8 cellular contexts compared by ENCODE assay signal in the genomic region with DNA sequence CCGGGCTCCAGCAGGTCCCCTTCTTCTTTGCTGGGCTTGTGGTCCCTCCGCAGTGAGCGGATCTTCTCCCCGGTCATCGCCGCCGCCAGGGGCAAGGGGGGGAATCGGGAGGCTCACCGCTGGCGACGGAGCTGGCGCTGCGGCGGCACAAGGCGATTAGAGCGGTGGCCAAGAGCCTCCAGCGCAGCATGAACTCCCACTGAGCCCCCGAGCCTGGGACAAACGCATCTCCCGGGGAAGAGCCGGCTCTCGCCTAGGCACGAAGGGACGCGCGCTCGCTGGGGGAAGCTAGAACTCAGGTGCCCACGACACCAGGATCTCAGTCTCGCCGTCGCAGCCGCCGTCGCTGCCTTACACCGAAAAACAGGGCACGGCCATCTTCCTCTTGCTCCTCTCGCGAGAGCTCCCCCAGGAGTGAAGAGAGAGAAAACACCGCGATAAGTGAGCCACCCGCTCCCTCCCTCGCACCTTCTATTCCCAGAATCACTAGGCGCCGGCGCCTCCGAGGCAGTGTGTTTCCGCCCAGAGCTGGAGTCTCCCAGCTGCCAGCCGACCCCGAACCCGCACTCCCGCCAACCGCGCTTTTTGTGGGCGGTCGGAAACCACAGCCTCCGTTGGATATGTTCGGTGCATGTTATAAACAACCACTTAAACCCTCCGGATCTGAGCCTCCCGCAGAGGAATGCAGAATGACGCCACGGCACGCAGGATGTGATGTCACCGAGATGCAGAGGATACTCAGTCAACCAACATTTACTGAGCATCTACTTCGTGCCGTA. TPM values are rescaled to one million over a fixed set of nuclear protein-coding genes. Genes with fewer than 3 reads are reported as not detected.
A peak's percentile ranks its signal among the peaks of the same experiment; 100 is the strongest.
DNase-seq lines count a peak whose midpoint lies in the region; ATAC-seq, FAIRE-seq and TF ChIP-seq lines count a peak whose summit lies in the region.

A gene with protein sequence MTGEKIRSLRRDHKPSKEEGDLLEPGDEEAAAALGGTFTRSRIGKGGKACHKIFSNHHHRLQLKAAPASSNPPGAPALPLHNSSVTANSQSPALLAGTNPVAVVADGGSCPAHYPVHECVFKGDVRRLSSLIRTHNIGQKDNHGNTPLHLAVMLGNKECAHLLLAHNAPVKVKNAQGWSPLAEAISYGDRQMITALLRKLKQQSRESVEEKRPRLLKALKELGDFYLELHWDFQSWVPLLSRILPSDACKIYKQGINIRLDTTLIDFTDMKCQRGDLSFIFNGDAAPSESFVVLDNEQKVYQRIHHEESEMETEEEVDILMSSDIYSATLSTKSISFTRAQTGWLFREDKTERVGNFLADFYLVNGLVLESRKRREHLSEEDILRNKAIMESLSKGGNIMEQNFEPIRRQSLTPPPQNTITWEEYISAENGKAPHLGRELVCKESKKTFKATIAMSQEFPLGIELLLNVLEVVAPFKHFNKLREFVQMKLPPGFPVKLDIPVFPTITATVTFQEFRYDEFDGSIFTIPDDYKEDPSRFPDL (minus strand): TSS at position 391 of the 779 bp plus-strand sequence. CDS start 314 bp downstream, at position 77.

- no peaks in the 10 kb centered on the region for H3K27me3 ChIP-seq in BE2C
- no peaks in the 10 kb centered on the region for H3K27me3 ChIP-seq in colonic mucosa
- no peaks in the 10 kb centered on the region for H3K27me3 ChIP-seq in layer of hippocampus (ENCODE audit: control insufficient read depth, insufficient read depth, low read length)

- no peaks in the 10 kb centered on the region for H3K4me1 ChIP-seq in BE2C
- peaks cover 6% of the 10 kb centered on the region for H3K4me1 ChIP-seq in colonic mucosa

- H3K4me3 ChIP-seq in BE2C (ENCODE audit: low read depth, low read length), result peak within 1 kb of the TSS; percentile 82
- H3K4me3 ChIP-seq in colonic mucosa, result peak within 1 kb of the TSS; percentile 93

- FAIRE-seq in GM19239 (lab: Jason Lieb, UNC), result peak; percentile 93

- DNase-seq in BE2C (peak; percentile 88), GM19239 (ENCODE audit: insufficient read length, low spot score) (peak; percentile 74), NCI-H524 treated with DMSO at 0.1 percent for 48 hours (lab: John Stamatoyannopoulos, UW) (peak; percentile 59), colonic mucosa (peak; percentile 95)
- peak; percentile 93 for DNase-seq in activated CD4-positive, alpha-beta T cell treated with anti-CD3 and anti-CD28 coated beads for 48 hours
- peak; percentile 75 to 81 for DNase-seq in stimulated activated CD4-positive, alpha-beta T cell treated with anti-CD3 and anti-CD28 coated beads, Interleukin-1b, Interleukin-23, amount 100 ng/mL, for 4 hours (ENCODE audit: low read depth in 2 of 2)

- H3K9me3 ChIP-seq in BE2C (no peaks in the 10 kb centered on the region), colonic mucosa (no peaks in the 10 kb centered on the region)

- no peak for TF ChIP-seq CTCF in BE2C (IDR thresholded peaks at IDR 0.05; ENCODE audit: low read depth, low read length)
- no peak for TF ChIP-seq CTCF in colonic mucosa (IDR thresholded peaks at IDR 0.05)

- peak within 1 kb of the TSS; percentile 85 to 88 for H3K9ac ChIP-seq in colonic mucosa (ENCODE audit: low read depth in 2 of 2, low read length in 2 of 2)

- H3K27ac ChIP-seq in colonic mucosa (peak within 1 kb of the TSS; percentile 92), layer of hippocampus (ENCODE audit: low read depth, low read length) (peak within 1 kb of the TSS; percentile 91)

- peak; percentile 84 for ATAC-seq in HG03457 (IDR thresholded peaks at IDR 0.05; ENCODE audit: unreplicated experiment)

- H3K36me3 ChIP-seq in BE2C, result no peaks in the 10 kb centered on the region
- no peaks in the 10 kb centered on the region for H3K36me3 ChIP-seq in colonic mucosa

- intact Hi-C loops in colonic mucosa (cut with DNase I), result loop anchor here (2.0 kb wide), 1 partner anchor 56 kb away; a partner anchor contains a TSS

RNA-seq across cellular contexts. Expression of the gene that starts here (rescaled TPM):
- 6.0 TPM for polyA plus RNA-seq in BE2C (2012; ENCODE audit: insufficient read depth, insufficient read length, low read depth)
- 10 to 100 TPM; 22.0 to 23.8 TPM for total RNA-seq in colonic mucosa

Comparison
In these comparisons a context has a peak if more than half of its experiments do, and no peak if none do; other contexts are left out.
1. Peak in every context shown above with its lines: DNase-seq, ATAC-seq, H3K4me3 ChIP-seq and H3K27ac ChIP-seq.